Comparison of ENCODE assay signal across 1 cellular context in genomic region chrX:74924449-74925209, GRCh38.
TF ChIP-seq lines count a peak whose summit lies in the region.

No MANE protein-coding gene starts in this region.

TF ChIP-seq in GM23338, 12 proteins besides CTCF, POLR2A, EP300 and RAD21 (continued from another document):
- TF ChIP-seq ZNF114 (CRISPR knock-in tag; IDR thresholded peaks at IDR 0.05): no peak
- no peak for TF ChIP-seq JUNB (IDR thresholded peaks at IDR 0.05; ENCODE audit: unreplicated experiment)
- TF ChIP-seq ZNF462 (CRISPR knock-in tag; IDR thresholded peaks at IDR 0.05): no peak
- no peak for TF ChIP-seq ZNF331 (CRISPR knock-in tag; IDR thresholded peaks at IDR 0.05; ENCODE audit: low read depth)
